In genomic region chr4:2141762-2142520, GRCh38 we compare ENCODE assay signal across 9 cellular contexts.
DNase-seq lines count a peak whose midpoint lies in the region; ATAC-seq, FAIRE-seq and TF ChIP-seq lines count a peak whose summit lies in the region.
"Had no signal": no experiment of that assay in that cellular context is flagged by ENCODE, and none has a peak within 500 bp of the region (broad histone marks: within the 10 kb centered on the region; RNA-seq: fewer than 3 reads in every experiment).

No MANE protein-coding gene starts in this region.

- H2AFZ ChIP-seq in fibroblast of lung (ENCODE audit: low read length), result no peak overlapping the region

- H3K4me3 ChIP-seq in fibroblast of lung (replicated peaks in 1 of 4; ENCODE audit: control extremely low read depth in 1 of 4, insufficient read depth in 1 of 4, low read depth in 3 of 4, low read length in 4 of 4) (no peak overlapping the region), WERI-Rb-1 (ENCODE audit: low read depth, low read length) (no peak overlapping the region)
- H3K4me3 ChIP-seq in effector memory CD4-positive, alpha-beta T cell (ENCODE audit: insufficient read depth, low read depth, low read length, poor library complexity, severe bottlenecking), result no peak overlapping the region

- TF ChIP-seq POLR2A in GM12891 (IDR thresholded peaks at IDR 0.05; ENCODE audit: low read depth, low read length), result no peak

- ATAC-seq in WTC11, result peak; percentile 86

- no peaks in the 10 kb centered on the region for H3K36me3 ChIP-seq in fibroblast of lung (ENCODE audit: control insufficient read depth, insufficient read depth, low read length)
- no peaks in the 10 kb centered on the region for H3K36me3 ChIP-seq in effector memory CD4-positive, alpha-beta T cell (ENCODE audit: control insufficient read depth, insufficient read depth, low read length)
- H3K36me3 ChIP-seq in WERI-Rb-1, result no peaks in the 10 kb centered on the region

- H3K27ac ChIP-seq in fibroblast of lung (ENCODE audit: insufficient read depth, low read length) (no peak overlapping the region), WERI-Rb-1 (no peak overlapping the region)
- no peak overlapping the region for H3K27ac ChIP-seq in effector memory CD4-positive, alpha-beta T cell (ENCODE audit: insufficient read depth, low read length, poor library complexity, severe bottlenecking)

- no peak for FAIRE-seq in GM12891 (lab: Jason Lieb, UNC)

- H3K4me1 ChIP-seq in fibroblast of lung (ENCODE audit: control insufficient read depth, extremely low read depth, insufficient read depth, low read length), result no peaks in the 10 kb centered on the region
- no peaks in the 10 kb centered on the region for H3K4me1 ChIP-seq in effector memory CD4-positive, alpha-beta T cell (ENCODE audit: control insufficient read depth, insufficient read depth, low read length, poor library complexity, severe bottlenecking)

- no peaks in the 10 kb centered on the region for H3K9me3 ChIP-seq in fibroblast of lung (ENCODE audit: control insufficient read depth, insufficient read depth, low read depth, low read length)
- no peaks in the 10 kb centered on the region for H3K9me3 ChIP-seq in effector memory CD4-positive, alpha-beta T cell (ENCODE audit: control insufficient read depth, low read length)
- no peaks in the 10 kb centered on the region for H3K9me3 ChIP-seq in WERI-Rb-1 (ENCODE audit: severe bottlenecking)

- TF ChIP-seq CTCF in WTC11 (IDR thresholded peaks at IDR 0.05) (no peak), fibroblast of lung (conservative IDR thresholded peaks at IDR 0.05 in 1 of 2, IDR thresholded peaks at IDR 0.05 in 1 of 2; ENCODE audit: low read depth in 1 of 2, low read length in 2 of 2) (no peak), WERI-Rb-1 (IDR thresholded peaks at IDR 0.05; ENCODE audit: low read depth, low read length) (no peak)

- DNase-seq in GM12891 (ENCODE audit: insufficient read length, low spot score) (no peak), WTC11 (ENCODE audit: low spot score) (no peak), fibroblast of lung (ENCODE audit: low read depth in 2 of 2) (peak; percentile 10 to 13), activated gamma-delta T cell treated with Interleukin-2 at 50 U/mL for 16 hours (no peak), NCI-H2029 (lab: John Stamatoyannopoulos, UW) (no peak), WERI-Rb-1 (no peak)
- peak; percentile 4 for DNase-seq in stimulated activated CD4-positive, alpha-beta T cell treated with anti-CD3 and anti-CD28 coated beads, Interleukin-2, amount 100 ng/mL, for 4 hours (ENCODE audit: low read depth)
- no peak for DNase-seq in effector memory CD4-positive, alpha-beta T cell
- DNase-seq: DMS79 had no signal

- H4K20me1 ChIP-seq in fibroblast of lung (ENCODE audit: control insufficient read depth, extremely low read depth, insufficient read depth, low read length), result no peaks in the 10 kb centered on the region

- no peaks in the 10 kb centered on the region for H3K79me2 ChIP-seq in fibroblast of lung (ENCODE audit: control insufficient read depth, insufficient read depth, low read length)

- H3K27me3 Mint-ChIP-seq in WTC11 (ENCODE audit: low read depth), result peaks cover 98% of the 10 kb centered on the region

- CTCF ChIA-PET in WTC11 (lab: Charles Lee), result interaction anchor here (0.9 to 1.2 kb wide), 3 partner anchors 10 to 45 kb away, joined by 3 to 4 read pairs (median 4); no protein-coding TSS in a partner anchor

- no peaks in the 10 kb centered on the region for H3K9me3 Mint-ChIP-seq in WTC11

- no peak overlapping the region for H3K4me3 Mint-ChIP-seq in WTC11

- no peak overlapping the region for H3K4me2 ChIP-seq in fibroblast of lung (ENCODE audit: extremely low read depth, insufficient read depth, low read length)

- H3K4me1 Mint-ChIP-seq in WTC11, result peaks cover 14% of the 10 kb centered on the region

- POLR2A ChIA-PET in WTC11 (lab: Charles Lee), result interaction anchor here (0.6 kb wide), 1 partner anchor 63 kb away, joined by 3 read pairs; no protein-coding TSS in a partner anchor

- H3K9ac ChIP-seq in fibroblast of lung (ENCODE audit: insufficient read depth, low read length), result no peak overlapping the region

- H3K36me3 Mint-ChIP-seq in WTC11, result no peaks in the 10 kb centered on the region

- H3K27ac Mint-ChIP-seq in WTC11, result no peak overlapping the region

- H3K27me3 ChIP-seq in fibroblast of lung (ENCODE audit: control insufficient read depth, insufficient read depth, low read length), result no peaks in the 10 kb centered on the region
- H3K27me3 ChIP-seq in effector memory CD4-positive, alpha-beta T cell (replicated peaks; ENCODE audit: control insufficient read depth, insufficient read depth, low read length, poor library complexity, severe bottlenecking), result no peaks in the 10 kb centered on the region
- no peaks in the 10 kb centered on the region for H3K27me3 ChIP-seq in WERI-Rb-1 (ENCODE audit: insufficient read depth, low read depth, severe bottlenecking)

TF ChIP-seq in GM12891, 5 proteins besides CTCF, POLR2A, EP300 and RAD21:
- TF ChIP-seq POLR2AphosphoS5 (IDR thresholded peaks at IDR 0.05; ENCODE audit: low read depth, low read length), result no peak
- TF ChIP-seq PAX5 (IDR thresholded peaks at IDR 0.05; ENCODE audit: insufficient read depth, low read length, severe bottlenecking), result no peak
- TF ChIP-seq SPI1 (IDR thresholded peaks at IDR 0.05; ENCODE audit: low read depth, low read length), result 0 out of 2 replicates have a peak, but pooled peaks have one; percentile 12
- no peak for TF ChIP-seq POU2F2 (IDR thresholded peaks at IDR 0.05; ENCODE audit: low read depth, low read length)
- no peak for TF ChIP-seq TAF1 (IDR thresholded peaks at IDR 0.05; ENCODE audit: low read depth, low read length)
TF ChIP-seq in GM12891: peak in this region for 1.

TF ChIP-seq in WTC11, 78 proteins besides CTCF, POLR2A, EP300 and RAD21 (continues in another document):
- TF ChIP-seq HMGA2 (CRISPR knock-in tag; IDR thresholded peaks at IDR 0.05) (no peak), NFYB (CRISPR knock-in tag; conservative IDR thresholded peaks at IDR 0.05; ENCODE audit: low read depth) (no peak), GTF2I (CRISPR knock-in tag; conservative IDR thresholded peaks at IDR 0.05) (no peak), ATF6 (CRISPR knock-in tag; IDR thresholded peaks at IDR 0.05) (no peak), CREM (CRISPR knock-in tag; IDR thresholded peaks at IDR 0.05) (no peak), NFE2L1 (CRISPR knock-in tag; IDR thresholded peaks at IDR 0.05) (no peak), TEAD1 (CRISPR knock-in tag; IDR thresholded peaks at IDR 0.05) (no peak), MLX (CRISPR knock-in tag; IDR thresholded peaks at IDR 0.05) (no peak), ZBTB21 (CRISPR knock-in tag; IDR thresholded peaks at IDR 0.05; ENCODE audit: borderline replicate concordance) (no peak)
- TF ChIP-seq, protein P1, sequence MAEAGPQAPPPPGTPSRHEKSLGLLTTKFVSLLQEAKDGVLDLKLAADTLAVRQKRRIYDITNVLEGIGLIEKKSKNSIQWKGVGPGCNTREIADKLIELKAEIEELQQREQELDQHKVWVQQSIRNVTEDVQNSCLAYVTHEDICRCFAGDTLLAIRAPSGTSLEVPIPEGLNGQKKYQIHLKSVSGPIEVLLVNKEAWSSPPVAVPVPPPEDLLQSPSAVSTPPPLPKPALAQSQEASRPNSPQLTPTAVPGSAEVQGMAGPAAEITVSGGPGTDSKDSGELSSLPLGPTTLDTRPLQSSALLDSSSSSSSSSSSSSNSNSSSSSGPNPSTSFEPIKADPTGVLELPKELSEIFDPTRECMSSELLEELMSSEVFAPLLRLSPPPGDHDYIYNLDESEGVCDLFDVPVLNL (CRISPR knock-in tag; IDR thresholded peaks at IDR 0.05; ENCODE audit: borderline replicate concordance, low read depth), result no peak
- TF ChIP-seq, protein P2, sequence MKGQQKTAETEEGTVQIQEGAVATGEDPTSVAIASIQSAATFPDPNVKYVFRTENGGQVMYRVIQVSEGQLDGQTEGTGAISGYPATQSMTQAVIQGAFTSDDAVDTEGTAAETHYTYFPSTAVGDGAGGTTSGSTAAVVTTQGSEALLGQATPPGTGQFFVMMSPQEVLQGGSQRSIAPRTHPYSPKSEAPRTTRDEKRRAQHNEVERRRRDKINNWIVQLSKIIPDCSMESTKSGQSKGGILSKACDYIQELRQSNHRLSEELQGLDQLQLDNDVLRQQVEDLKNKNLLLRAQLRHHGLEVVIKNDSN (CRISPR knock-in tag; IDR thresholded peaks at IDR 0.05), result no peak
- TF ChIP-seq, protein P3, sequence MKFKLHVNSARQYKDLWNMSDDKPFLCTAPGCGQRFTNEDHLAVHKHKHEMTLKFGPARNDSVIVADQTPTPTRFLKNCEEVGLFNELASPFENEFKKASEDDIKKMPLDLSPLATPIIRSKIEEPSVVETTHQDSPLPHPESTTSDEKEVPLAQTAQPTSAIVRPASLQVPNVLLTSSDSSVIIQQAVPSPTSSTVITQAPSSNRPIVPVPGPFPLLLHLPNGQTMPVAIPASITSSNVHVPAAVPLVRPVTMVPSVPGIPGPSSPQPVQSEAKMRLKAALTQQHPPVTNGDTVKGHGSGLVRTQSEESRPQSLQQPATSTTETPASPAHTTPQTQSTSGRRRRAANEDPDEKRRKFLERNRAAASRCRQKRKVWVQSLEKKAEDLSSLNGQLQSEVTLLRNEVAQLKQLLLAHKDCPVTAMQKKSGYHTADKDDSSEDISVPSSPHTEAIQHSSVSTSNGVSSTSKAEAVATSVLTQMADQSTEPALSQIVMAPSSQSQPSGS (CRISPR knock-in tag; IDR thresholded peaks at IDR 0.05; ENCODE audit: borderline replicate concordance, low read depth), result no peak

Comparison
In these comparisons a context has a peak if more than half of its experiments do, and no peak if none do; other contexts are left out.
1. DNase-seq: peak in fibroblast of lung (2 of 2) and stimulated activated CD4-positive, alpha-beta T cell treated with anti-CD3 and anti-CD28 coated beads, Interleukin-2, amount 100 ng/mL, for 4 hours (single experiment); none in GM12891 (single experiment), WTC11 (single experiment), activated gamma-delta T cell treated with Interleukin-2 at 50 U/mL for 16 hours (single experiment), effector memory CD4-positive, alpha-beta T cell (0 of 3), NCI-H2029 (single experiment) and WERI-Rb-1 (single experiment).